ENCODE assay signal across 8 cellular contexts in the genomic region with DNA sequence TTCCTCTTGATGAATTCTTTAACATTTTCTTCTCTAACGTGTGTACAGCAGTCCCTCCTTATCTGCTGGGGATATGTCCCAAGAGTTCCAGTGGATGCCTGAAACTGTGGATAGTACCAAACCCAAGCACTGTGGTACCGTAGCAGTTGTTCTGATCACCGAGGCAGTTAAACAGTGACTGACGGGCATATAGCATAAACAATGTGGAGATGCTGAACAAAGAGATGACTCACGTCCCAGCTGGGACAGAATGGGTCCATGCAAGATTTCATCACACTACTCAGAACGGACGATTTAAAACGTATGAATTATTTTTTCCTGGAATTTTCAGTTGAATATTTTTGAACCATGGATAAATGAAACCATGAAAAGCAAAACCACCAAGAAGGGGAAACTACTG.
DNase-seq lines count a peak whose midpoint lies in the region; ATAC-seq and TF ChIP-seq lines count a peak whose summit lies in the region.
"Had no signal": no experiment of that assay in that cellular context is flagged by ENCODE, and none has a peak within 500 bp of the region (broad histone marks: within the 10 kb centered on the region; RNA-seq: fewer than 3 reads in every experiment).

No MANE protein-coding gene starts in this region.

- peak; percentile 38 for DNase-seq in astrocyte of the cerebellum (ENCODE audit: low read depth)
- DNase-seq in skeletal muscle cell (ENCODE audit: low read depth) = peak; percentile 64
- no peak for DNase-seq in amniotic stem cell (lab: John Stamatoyannopoulos, UW)
- DNase-seq in T-helper 2 cell treated with Interferon-gamma antibody and Interleukin-4, amounts not matched to agents 5 μg/mL and 100 μg/mL, for 36 hours (ENCODE audit: low spot score) = no peak
- DNase-seq: T-helper 9 cell had no signal

- in situ Hi-C loops in astrocyte of the cerebellum (cut with HindIII; ENCODE audit: low sequenced_read_pairs) = no loop called here

- no peak overlapping the region for H3K4me3 Mint-ChIP-seq in T-helper 2 cell treated with Interferon-gamma antibody and Interleukin-4, amounts not matched to agents 5 μg/mL and 100 μg/mL, for 36 hours

- ATAC-seq in GM18909 (IDR thresholded peaks at IDR 0.05; ENCODE audit: poor library complexity, unreplicated experiment) = peak; percentile 20
- ATAC-seq in HG03469 (IDR thresholded peaks at IDR 0.05; ENCODE audit: unreplicated experiment) = peak; percentile 12
- ATAC-seq in HG02798 (IDR thresholded peaks at IDR 0.05; ENCODE audit: poor library complexity, unreplicated experiment) = no peak

- H3K9me3 Mint-ChIP-seq in T-helper 2 cell treated with Interferon-gamma antibody and Interleukin-4, amounts not matched to agents 5 μg/mL and 100 μg/mL, for 36 hours = no peaks in the 10 kb centered on the region

- TF ChIP-seq CTCF in astrocyte of the cerebellum (IDR thresholded peaks at IDR 0.05; ENCODE audit: low read depth, low read length, missing control alignments) = no peak

- peaks cover 25% of the 10 kb centered on the region for H3K4me1 Mint-ChIP-seq in T-helper 2 cell treated with Interferon-gamma antibody and Interleukin-4, amounts not matched to agents 5 μg/mL and 100 μg/mL, for 36 hours (ENCODE audit: low read depth)

- H3K4me3 ChIP-seq in astrocyte of the cerebellum (ENCODE audit: low read depth, low read length) (no peak overlapping the region), skeletal muscle cell (ENCODE audit: low read depth, low read length) (no peak overlapping the region)

- H3K27me3 Mint-ChIP-seq in T-helper 2 cell treated with Interferon-gamma antibody and Interleukin-4, amounts not matched to agents 5 μg/mL and 100 μg/mL, for 36 hours (ENCODE audit: low read depth) = peaks cover 8% of the 10 kb centered on the region

- H3K36me3 Mint-ChIP-seq in T-helper 2 cell treated with Interferon-gamma antibody and Interleukin-4, amounts not matched to agents 5 μg/mL and 100 μg/mL, for 36 hours (ENCODE audit: low read depth) = no peaks in the 10 kb centered on the region

- H3K27ac Mint-ChIP-seq in T-helper 2 cell treated with Interferon-gamma antibody and Interleukin-4, amounts not matched to agents 5 μg/mL and 100 μg/mL, for 36 hours = no peak overlapping the region

Comparison
In these comparisons a context has a peak if more than half of its experiments do, and no peak if none do; other contexts are left out.
1. DNase-seq: peak in astrocyte of the cerebellum (single experiment) and skeletal muscle cell (single experiment); none in amniotic stem cell (single experiment) and T-helper 2 cell treated with Interferon-gamma antibody and Interleukin-4, amounts not matched to agents 5 μg/mL and 100 μg/mL, for 36 hours (single experiment).